ENCODE assay signal across 35 cellular contexts in genomic region chr1:116170901-116171589, GRCh38. TPM values are rescaled to one million over a fixed set of nuclear protein-coding genes. Genes with fewer than 3 reads are reported as not detected.
"Had no signal": no experiment of that assay in that cellular context is flagged by ENCODE, and none has a peak within 500 bp of the region (broad histone marks: within the 10 kb centered on the region; RNA-seq: fewer than 3 reads in every experiment).

No MANE protein-coding gene starts in this region.

- H3K9me3 ChIP-seq: gastroesophageal sphincter, heart right ventricle had no signal

- ATAC-seq: activated CD4-positive, CD25-positive, alpha-beta regulatory T cell treated with anti-CD3 and anti-CD28 coated beads, Interleukin-2, amount 50 U/mL, for 24 hours; activated CD8-positive, alpha-beta memory T cell treated with anti-CD3 and anti-CD28 coated beads, Interleukin-2, amount 10 ng/mL, durations not matched to agents 7 days and 5 days; activated CD8-positive, alpha-beta T cell treated with anti-CD3 and anti-CD28 coated beads, Interleukin-2, amount 10 ng/mL, durations not matched to agents 7 days and 5 days; activated naive CD4-positive, alpha-beta T cell treated with anti-CD3 and anti-CD28 coated beads, Interleukin-2, amount 50 U/mL, for 72 hours; esophagus mucosa; gastroesophageal sphincter; heart right ventricle; T-helper 17 cell had no signal

- H3K4me2 ChIP-seq: hepatocyte had no signal

- DNase-seq: activated B cell treated with CpG ODN at 0.5 μM for 24 hours; activated CD4-positive, alpha-beta T cell treated with anti-CD3 and anti-CD28 coated beads for 48 hours; activated CD4-positive, alpha-beta T cell treated with anti-CD3 and anti-CD28 coated beads, Interleukin-2, amount 50 U/mL, for 1 hour; activated CD4-positive, alpha-beta T cell treated with anti-CD3 and anti-CD28 coated beads, Interleukin-2, amount 50 U/mL, for 48 hours; activated CD8-positive, alpha-beta memory T cell treated with anti-CD3 and anti-CD28 coated beads, Interleukin-2, amount 10 ng/mL, durations not matched to agents 7 days and 5 days; activated CD8-positive, alpha-beta memory T cell treated with anti-CD3 and anti-CD28 coated beads, Interleukin-2, amount 50 U/mL, for 4 hours; activated CD8-positive, alpha-beta T cell treated with anti-CD3 and anti-CD28 coated beads, Interleukin-2, amount 10 ng/mL, durations not matched to agents 7 days and 5 days; activated effector memory CD4-positive, alpha-beta T cell treated with anti-CD3 and anti-CD28 coated beads, Interleukin-2, amount 50 U/mL, for 16 hours; activated naive CD4-positive, alpha-beta T cell treated with anti-CD3 and anti-CD28 coated beads for 36 hours; activated naive CD8-positive, alpha-beta T cell treated with anti-CD3 and anti-CD28 coated beads, Interleukin-2, amount 10 ng/mL, durations not matched to agents 7 days and 5 days; activated T-cell treated with anti-CD3 and anti-CD28 coated beads, Interleukin-2, amount 50 U/mL, for 1 hour; activated T-cell treated with anti-CD3 and anti-CD28 coated beads, Interleukin-2, amount 50 U/mL, for 48 hours; anterior cingulate cortex; brain microvascular endothelial cell; dorsolateral prefrontal cortex; effector memory CD4-positive, alpha-beta T cell; endodermal cell; foreskin fibroblast; heart right ventricle; T-helper 17 cell; T1000; WERI-Rb-1 had no signal

- H3K27ac ChIP-seq: brain microvascular endothelial cell, coronary artery, gastroesophageal sphincter, heart right ventricle, hepatocyte, WERI-Rb-1 had no signal

- FAIRE-seq: astrocyte, bronchial epithelial cell had no signal

- H3K4me3 ChIP-seq: coronary artery, dorsolateral prefrontal cortex, gastroesophageal sphincter, heart right ventricle, hepatocyte had no signal

- H3K79me2 ChIP-seq: hepatocyte had no signal

- H3K27me3 ChIP-seq: dorsolateral prefrontal cortex, heart right ventricle, hepatocyte had no signal

- H3K36me3 ChIP-seq: brain microvascular endothelial cell, gastroesophageal sphincter, heart right ventricle, WERI-Rb-1 had no signal

- H2AFZ ChIP-seq: hepatocyte had no signal

RNA-seq across cellular contexts. Expression of gene MAB21L3, which starts 59.8 kb away (rescaled TPM):
- total RNA-seq: activated B cell treated with CpG ODN at 0.5 μM for 24 hours; activated CD8-positive, alpha-beta memory T cell treated with anti-CD3 and anti-CD28 coated beads for 36 hours; activated CD8-positive, alpha-beta memory T cell treated with anti-CD3 and anti-CD28 coated beads, Interleukin-2, amount 10 ng/mL, durations not matched to agents 7 days and 5 days; activated CD8-positive, alpha-beta T cell treated with anti-CD3 and anti-CD28 coated beads, Interleukin-2, amount 10 ng/mL, durations not matched to agents 7 days and 5 days; activated naive CD4-positive, alpha-beta T cell treated with anti-CD3 and anti-CD28 coated beads for 36 hours; activated naive CD4-positive, alpha-beta T cell treated with anti-CD3 and anti-CD28 coated beads, Interleukin-2, amount 50 U/mL, for 72 hours; activated naive CD8-positive, alpha-beta T cell treated with anti-CD3 and anti-CD28 coated beads, Interleukin-2, amount 10 ng/mL, durations not matched to agents 7 days and 5 days; activated T-helper 1 cell treated with anti-CD3 and anti-CD28 coated beads, Interleukin-12 subunit alpha, Interleukin-12 subunit beta, Interleukin-2, Interleukin-4 antibody, amounts not matched to agents 30 ng/mL and 10 ng/mL and 1 ng/mL, durations not matched to agents 14 hours and 24 hours and 36 hours; activated T-helper 2 cell treated with anti-CD3 and anti-CD28 coated beads, Interferon-gamma antibody, Interleukin-2, Interleukin-4, amounts not matched to agents 10 μg/mL and 5 μg/mL and 100 μg/mL, durations not matched to agents 14 hours and 24 hours and 36 hours; cardiac septum; glomerular endothelial cell; T-helper 17 cell had no signal
- polyA plus RNA-seq: heart right ventricle had no signal
